Comparison of ENCODE assay signal across 16 cellular contexts in genomic region chr7:47557317-47557985, GRCh38. TPM values are rescaled to one million over a fixed set of nuclear protein-coding genes. Genes with fewer than 3 reads are reported as not detected.
DNase-seq lines count a peak whose midpoint lies in the region; ATAC-seq, FAIRE-seq and TF ChIP-seq lines count a peak whose summit lies in the region.
"Had no signal": no experiment of that assay in that cellular context is flagged by ENCODE, and none has a peak within 500 bp of the region (broad histone marks: within the 10 kb centered on the region; RNA-seq: fewer than 3 reads in every experiment).

No MANE protein-coding gene starts in this region.

- TF ChIP-seq CTCF in ascending aorta (IDR thresholded peaks at IDR 0.05) (no peak), hepatocyte (IDR thresholded peaks at IDR 0.05; ENCODE audit: poor library complexity) (no peak), D721Med (IDR thresholded peaks at IDR 0.05; ENCODE audit: insufficient read depth, missing control alignments) (no peak)
- no peak for TF ChIP-seq CTCF in CD8-positive, alpha-beta T cell (IDR thresholded peaks at IDR 0.05)

- peaks cover 27% of the 10 kb centered on the region for H3F3A ChIP-seq in GM23248 (ENCODE audit: insufficient read depth)

- H3K9ac ChIP-seq in GM23248 = peak overlapping the region; percentile 54
- H3K9ac ChIP-seq in skeletal muscle satellite cell (ENCODE audit: low read depth, low read length) = peak overlapping the region; percentile 66

- H3K36me3 ChIP-seq in GM23248 (ENCODE audit: low read depth) (no peaks in the 10 kb centered on the region), ascending aorta (peaks cover 0 to 3% of the 10 kb centered on the region in 2 donors), hepatocyte (replicated peaks; ENCODE audit: insufficient read depth, low read depth) (no peaks in the 10 kb centered on the region), skeletal muscle satellite cell (ENCODE audit: insufficient read depth, low read length) (peaks cover 4% of the 10 kb centered on the region)
- H3K36me3 ChIP-seq in CD8-positive, alpha-beta T cell (ENCODE audit: insufficient read depth, low read length) = no peaks in the 10 kb centered on the region

- intact Hi-C loops in ascending aorta (cut with DNase I) = no loop called here
- intact Hi-C loops in CD8-positive, alpha-beta T cell (cut with DNase I, micrococcal nuclease) = no loop called here

- POLR2A ChIA-PET in CD8-positive, alpha-beta T cell (lab: Charles Lee) = no interaction called here

- FAIRE-seq in D721Med (lab: Jason Lieb, UNC) = no peak
- FAIRE-seq: colon had no signal

- H3K9me3 Mint-ChIP-seq in CD8-positive, alpha-beta T cell = no peaks in the 10 kb centered on the region
- H3K9me3 Mint-ChIP-seq: activated B cell treated with CpG ODN at 0.5 μM for 24 hours; activated T-helper 2 cell treated with anti-CD3 and anti-CD28 coated beads, Interferon-gamma antibody, Interleukin-2, Interleukin-4, amounts not matched to agents 10 μg/mL and 5 μg/mL and 100 μg/mL, durations not matched to agents 14 hours and 24 hours and 36 hours; naive thymus-derived CD8-positive, alpha-beta T cell had no signal

- H3K79me2 ChIP-seq in GM23248 (ENCODE audit: insufficient read depth) (peaks cover 54% of the 10 kb centered on the region), hepatocyte (peaks cover 98% of the 10 kb centered on the region)

- H3K4me2 ChIP-seq in GM23248 (ENCODE audit: unreplicated experiment) (peak overlapping the region; percentile 49), hepatocyte (no peak overlapping the region), skeletal muscle satellite cell (ENCODE audit: low read length) (peak overlapping the region; percentile 1)

- in situ Hi-C loops in GM23248 (cut with MboI) = no loop called here

- no peaks in the 10 kb centered on the region for H3K9me2 ChIP-seq in GM23248 (ENCODE audit: insufficient read depth)
- no peaks in the 10 kb centered on the region for H3K9me2 ChIP-seq in hepatocyte (replicated peaks; ENCODE audit: insufficient read depth)

- H3K4me3 ChIP-seq in GM23248 (0 out of 2 replicates have a peak overlapping the region, but pooled peaks have one; percentile 19), ascending aorta (no peak overlapping the region), hepatocyte (no peak overlapping the region), skeletal muscle satellite cell (ENCODE audit: low read length) (no peak overlapping the region)
- no peak overlapping the region for H3K4me3 ChIP-seq in CD8-positive, alpha-beta T cell (ENCODE audit: low read depth, low read length)

- H3K27me3 ChIP-seq in GM23248 (replicated peaks; ENCODE audit: insufficient read depth) = no peaks in the 10 kb centered on the region
- no peaks in the 10 kb centered on the region for H3K27me3 ChIP-seq in ascending aorta
- H3K27me3 ChIP-seq in hepatocyte = no peaks in the 10 kb centered on the region
- no peaks in the 10 kb centered on the region for H3K27me3 ChIP-seq in skeletal muscle satellite cell (ENCODE audit: control insufficient read depth, insufficient read depth, low read length)
- no peaks in the 10 kb centered on the region for H3K27me3 ChIP-seq in CD8-positive, alpha-beta T cell (ENCODE audit: insufficient read depth, low read length)

- H3K4me1 ChIP-seq in GM23248 (ENCODE audit: insufficient read depth) = peaks cover 28% of the 10 kb centered on the region
- H3K4me1 ChIP-seq in ascending aorta = peaks cover 0 to 14% of the 10 kb centered on the region in 2 donors
- H3K4me1 ChIP-seq in hepatocyte (ENCODE audit: insufficient read depth) = peaks cover 34% of the 10 kb centered on the region
- peaks cover 45% of the 10 kb centered on the region for H3K4me1 ChIP-seq in skeletal muscle satellite cell (ENCODE audit: control insufficient read depth, insufficient read depth, low read length)
- no peaks in the 10 kb centered on the region for H3K4me1 ChIP-seq in CD8-positive, alpha-beta T cell (ENCODE audit: insufficient read depth, low read length)

- H3K27ac Mint-ChIP-seq in CD8-positive, alpha-beta T cell = no peak overlapping the region
- H3K27ac Mint-ChIP-seq: activated T-helper 2 cell treated with anti-CD3 and anti-CD28 coated beads, Interferon-gamma antibody, Interleukin-2, Interleukin-4, amounts not matched to agents 10 μg/mL and 5 μg/mL and 100 μg/mL, durations not matched to agents 14 hours and 24 hours and 36 hours; CD4-positive, alpha-beta memory T cell; naive thymus-derived CD8-positive, alpha-beta T cell had no signal

- 25 to 27% methylated on average over 9 of the region's 9 CpGs for WGBS in GM23248 (ENCODE audit: low coverage in 1 of 2, low lambda C conversion rate in 2 of 2, missing lambda C conversion rate in 2 of 2), 2 experiments
- WGBS in hepatocyte (ENCODE audit: low lambda C conversion rate, missing lambda C conversion rate) = 69% methylated on average over 9 of the region's 9 CpGs

- CTCF ChIA-PET in CD8-positive, alpha-beta T cell (lab: Charles Lee) = no interaction called here

- no peaks in the 10 kb centered on the region for H3K9me3 ChIP-seq in GM23248 (ENCODE audit: low read depth)
- H3K9me3 ChIP-seq in ascending aorta = no peaks in the 10 kb centered on the region
- no peaks in the 10 kb centered on the region for H3K9me3 ChIP-seq in hepatocyte (ENCODE audit: low read depth)
- H3K9me3 ChIP-seq in skeletal muscle satellite cell (replicated peaks; ENCODE audit: low read length) = no peaks in the 10 kb centered on the region
- H3K9me3 ChIP-seq in CD8-positive, alpha-beta T cell (ENCODE audit: low read length) = no peaks in the 10 kb centered on the region

- peak; percentile 86 for DNase-seq in GM23248
- DNase-seq in ascending aorta (ENCODE audit: low spot score in 2 of 2) = no peak
- no peak for DNase-seq in hepatocyte (ENCODE audit: low spot score)
- DNase-seq in D721Med (ENCODE audit: insufficient read length, low spot score) = no peak
- DNase-seq in NCI-H1092 treated with DMSO at 0.1 percent for 48 hours (lab: John Stamatoyannopoulos, UW) = no peak
- no peak for DNase-seq in CD8-positive, alpha-beta T cell
- no peak for DNase-seq in activated CD8-positive, alpha-beta memory T cell treated with anti-CD3 and anti-CD28 coated beads for 24 hours
- DNase-seq: activated B cell treated with CpG ODN at 0.5 μM for 24 hours; CD4-positive, alpha-beta memory T cell; naive thymus-derived CD8-positive, alpha-beta T cell; NCI-H2081; OCI-M1; stimulated activated naive CD4-positive, alpha-beta T cell treated with Interleukin-2 at 50 U/mL for 16 hours had no signal

- peak overlapping the region; percentile 59 for H2AFZ ChIP-seq in GM23248
- no peak overlapping the region for H2AFZ ChIP-seq in hepatocyte

- no peaks in the 10 kb centered on the region for H4K20me1 ChIP-seq in GM23248 (ENCODE audit: insufficient read depth)
- peaks cover under 1% of the 10 kb centered on the region for H4K20me1 ChIP-seq in hepatocyte (ENCODE audit: insufficient read depth, poor library complexity, severe bottlenecking)

- ATAC-seq in CD8-positive, alpha-beta T cell = no peak
- ATAC-seq: naive thymus-derived CD8-positive, alpha-beta T cell had no signal

- H3K4me1 Mint-ChIP-seq in CD8-positive, alpha-beta T cell (ENCODE audit: low read depth) = no peaks in the 10 kb centered on the region
- H3K4me1 Mint-ChIP-seq: CD4-positive, alpha-beta memory T cell had no signal

- H3K4me3 Mint-ChIP-seq in CD8-positive, alpha-beta T cell = no peak overlapping the region
- H3K4me3 Mint-ChIP-seq: activated B cell treated with CpG ODN at 0.5 μM for 24 hours; CD4-positive, alpha-beta memory T cell; naive thymus-derived CD8-positive, alpha-beta T cell had no signal

- peak overlapping the region; percentile 75 for H3K27ac ChIP-seq in GM23248
- peak overlapping the region; percentile 42 to 50 for H3K27ac ChIP-seq in ascending aorta
- peak overlapping the region; percentile 66 for H3K27ac ChIP-seq in hepatocyte
- H3K27ac ChIP-seq in CD8-positive, alpha-beta T cell (ENCODE audit: low read depth, low read length) = no peak overlapping the region

- H3K27me3 Mint-ChIP-seq in CD8-positive, alpha-beta T cell (ENCODE audit: low read depth) = no peaks in the 10 kb centered on the region
- H3K27me3 Mint-ChIP-seq: activated B cell treated with CpG ODN at 0.5 μM for 24 hours; CD4-positive, alpha-beta memory T cell had no signal

- H3K36me3 Mint-ChIP-seq in CD8-positive, alpha-beta T cell = no peaks in the 10 kb centered on the region
- H3K36me3 Mint-ChIP-seq: CD4-positive, alpha-beta memory T cell; naive thymus-derived CD8-positive, alpha-beta T cell had no signal

RNA-seq across cellular contexts. Expression of gene TNS3, which starts 24.5 kb away (rescaled TPM):
- total RNA-seq in GM23248 (2014; rRNA removed; shearing (Covaris generic)) = 47.0 and 48.1 TPM in 2 replicates
- polyA plus RNA-seq in GM23248 (2016; fragmentation: Nextera tagmentation; extraction: Ambion mirVana) (17.2 and 18.6 TPM in 2 replicates), hepatocyte (30.0 and 30.7 TPM in 2 replicates)
- total RNA-seq in ascending aorta (89.8 TPM), hepatocyte (64.5 and 73.3 TPM in 2 replicates)
- total RNA-seq in skeletal muscle satellite cell (2012; rRNA removed) = 9.9 and 11.4 TPM in 2 replicates
- total RNA-seq in CD8-positive, alpha-beta T cell = under 1 TPM; 0.24 to 0.33 TPM
- polyA plus RNA-seq: naive thymus-derived CD8-positive, alpha-beta T cell had no signal

Comparison
In these comparisons a context has a peak if more than half of its experiments do, and no peak if none do; other contexts are left out.
1. RNA of gene TNS3, which starts 24.5 kb away (total RNA-seq): 89.8 TPM in ascending aorta (single experiment), 64.5 to 73.3 TPM in hepatocyte and 47.0 to 48.1 TPM in GM23248; 0.24 to 0.33 TPM in CD8-positive, alpha-beta T cell; every median in the first group is over 10 times any median in the second.